19 cellular contexts compared by ENCODE assay signal in genomic region chr5:133688386-133688785, GRCh38.
DNase-seq lines count a peak whose midpoint lies in the region; ATAC-seq, FAIRE-seq and TF ChIP-seq lines count a peak whose summit lies in the region.
"Had no signal": no experiment of that assay in that cellular context is flagged by ENCODE, and none has a peak within 500 bp of the region (broad histone marks: within the 10 kb centered on the region; RNA-seq: fewer than 3 reads in every experiment).

No MANE protein-coding gene starts in this region.

- no peak overlapping the region for H3K27ac Mint-ChIP-seq in naive thymus-derived CD4-positive, alpha-beta T cell
- H3K27ac Mint-ChIP-seq: endodermal cell; naive thymus-derived CD8-positive, alpha-beta T cell had no signal

- H3K4me1 ChIP-seq in naive thymus-derived CD4-positive, alpha-beta T cell (ENCODE audit: control insufficient read depth in 2 of 2, insufficient read depth in 2 of 2, low read length in 2 of 2) = no peaks in the 10 kb centered on the region
- H3K4me1 ChIP-seq: BE2C had no signal

- POLR2A ChIA-PET in naive thymus-derived CD4-positive, alpha-beta T cell (lab: Charles Lee) = no interaction called here

- no peak overlapping the region for H3K4me3 ChIP-seq in bronchial epithelial cell (ENCODE audit: low read depth, low read length)
- no peak overlapping the region for H3K4me3 ChIP-seq in naive thymus-derived CD4-positive, alpha-beta T cell (ENCODE audit: low read length)
- H3K4me3 ChIP-seq: thoracic aorta had no signal

- H3K36me3 ChIP-seq in bronchial epithelial cell (ENCODE audit: control insufficient read depth, insufficient read depth, low read length) = no peaks in the 10 kb centered on the region
- H3K36me3 ChIP-seq in naive thymus-derived CD4-positive, alpha-beta T cell (ENCODE audit: control insufficient read depth in 2 of 3, insufficient read depth in 3 of 3, low read length in 3 of 3) = no peaks in the 10 kb centered on the region
- H3K36me3 ChIP-seq: BE2C, thoracic aorta had no signal

- CTCF ChIA-PET in naive thymus-derived CD4-positive, alpha-beta T cell (lab: Charles Lee) = no interaction called here

- peaks cover 0 to 3% (median 0%) of the 10 kb centered on the region in 5 donors for H3K36me3 Mint-ChIP-seq in naive thymus-derived CD4-positive, alpha-beta T cell
- H3K36me3 Mint-ChIP-seq: naive thymus-derived CD8-positive, alpha-beta T cell had no signal

- intact Hi-C loops in naive thymus-derived CD4-positive, alpha-beta T cell (cut with micrococcal nuclease) = no loop called here

- in situ Hi-C loops in GM13976 (cut with MboI; ENCODE audit: low sequenced_read_pairs, unreplicated experiment) = no loop called here

- peak; percentile 8 for DNase-seq in EL
- DNase-seq in GM13976 (ENCODE audit: low spot score) = peak; percentile 24
- peak; percentile 60 for DNase-seq in bronchial epithelial cell (ENCODE audit: low read depth)
- DNase-seq in SIG-M5 (lab: John Stamatoyannopoulos, UW) = no peak
- DNase-seq in naive thymus-derived CD4-positive, alpha-beta T cell = no peak
- DNase-seq: activated CD4-positive, alpha-beta T cell treated with anti-CD3 and anti-CD28 coated beads, Interleukin-2, amount 50 U/mL, for 4 hours; BE2C; endodermal cell; GOT3; Kasumi-1; naive thymus-derived CD8-positive, alpha-beta T cell; NCI-H1436; NCI-H2171 treated with DMSO at 0.1 percent for 48 hours; NCI-H748 treated with DMSO at 0.1 percent for 48 hours; stimulated activated CD4-positive, alpha-beta T cell treated with anti-CD3 and anti-CD28 coated beads, Interleukin-4, amount 100 ng/mL, for 1 hour had no signal

- ATAC-seq in HG02870 (IDR thresholded peaks at IDR 0.05; ENCODE audit: unreplicated experiment) (peak; percentile 95), GM18502 (IDR thresholded peaks at IDR 0.05; ENCODE audit: poor library complexity, unreplicated experiment) (no peak)
- no peak for ATAC-seq in naive thymus-derived CD4-positive, alpha-beta T cell
- ATAC-seq: naive thymus-derived CD8-positive, alpha-beta T cell; Panc1 had no signal

- H3K27me3 Mint-ChIP-seq in naive thymus-derived CD4-positive, alpha-beta T cell = peaks cover 11 to 58% (median 35%) of the 10 kb centered on the region in 5 donors

- H3K27me3 ChIP-seq in bronchial epithelial cell (ENCODE audit: control insufficient read depth, insufficient read depth, low read length) = no peaks in the 10 kb centered on the region
- H3K27me3 ChIP-seq in naive thymus-derived CD4-positive, alpha-beta T cell (ENCODE audit: control insufficient read depth in 2 of 2, insufficient read depth in 2 of 2, low read length in 2 of 2) = no peaks in the 10 kb centered on the region
- H3K27me3 ChIP-seq: BE2C had no signal

- peaks cover 0 to 4% (median 0%) of the 10 kb centered on the region in 7 donors for H3K4me1 Mint-ChIP-seq in naive thymus-derived CD4-positive, alpha-beta T cell
- H3K4me1 Mint-ChIP-seq: naive thymus-derived CD8-positive, alpha-beta T cell had no signal

- H3K4me3 Mint-ChIP-seq in naive thymus-derived CD4-positive, alpha-beta T cell = no peak overlapping the region
- H3K4me3 Mint-ChIP-seq: endodermal cell; naive thymus-derived CD8-positive, alpha-beta T cell had no signal

- no peak for TF ChIP-seq CTCF in GM13976 (IDR thresholded peaks at IDR 0.05; ENCODE audit: borderline replicate concordance, control extremely low read depth, extremely low read depth, insufficient read depth, missing control alignments)
- no peak for TF ChIP-seq CTCF in bronchial epithelial cell (IDR thresholded peaks at IDR 0.05; ENCODE audit: insufficient read depth, low read length, severe bottlenecking)

- FAIRE-seq in bronchial epithelial cell (lab: Jason Lieb, UNC) = no peak

- no peak overlapping the region for H3K27ac ChIP-seq in naive thymus-derived CD4-positive, alpha-beta T cell (ENCODE audit: low read depth, low read length)
- H3K27ac ChIP-seq: thoracic aorta had no signal

- peaks cover 0 to 1% (median 0%) of the 10 kb centered on the region in 11 donors for H3K9me3 Mint-ChIP-seq in naive thymus-derived CD4-positive, alpha-beta T cell
- H3K9me3 Mint-ChIP-seq: endodermal cell; naive thymus-derived CD8-positive, alpha-beta T cell had no signal

- H3K9me3 ChIP-seq in naive thymus-derived CD4-positive, alpha-beta T cell (ENCODE audit: control insufficient read depth in 2 of 3, low read length in 3 of 3) = no peaks in the 10 kb centered on the region
- H3K9me3 ChIP-seq: BE2C, thoracic aorta had no signal

Comparison
In these comparisons a context has a peak if more than half of its experiments do, and no peak if none do; other contexts are left out.
1. DNase-seq: peak in EL (single experiment), GM13976 (single experiment) and bronchial epithelial cell (single experiment); none in SIG-M5 (single experiment) and naive thymus-derived CD4-positive, alpha-beta T cell (0 of 9).